In the genomic region with DNA sequence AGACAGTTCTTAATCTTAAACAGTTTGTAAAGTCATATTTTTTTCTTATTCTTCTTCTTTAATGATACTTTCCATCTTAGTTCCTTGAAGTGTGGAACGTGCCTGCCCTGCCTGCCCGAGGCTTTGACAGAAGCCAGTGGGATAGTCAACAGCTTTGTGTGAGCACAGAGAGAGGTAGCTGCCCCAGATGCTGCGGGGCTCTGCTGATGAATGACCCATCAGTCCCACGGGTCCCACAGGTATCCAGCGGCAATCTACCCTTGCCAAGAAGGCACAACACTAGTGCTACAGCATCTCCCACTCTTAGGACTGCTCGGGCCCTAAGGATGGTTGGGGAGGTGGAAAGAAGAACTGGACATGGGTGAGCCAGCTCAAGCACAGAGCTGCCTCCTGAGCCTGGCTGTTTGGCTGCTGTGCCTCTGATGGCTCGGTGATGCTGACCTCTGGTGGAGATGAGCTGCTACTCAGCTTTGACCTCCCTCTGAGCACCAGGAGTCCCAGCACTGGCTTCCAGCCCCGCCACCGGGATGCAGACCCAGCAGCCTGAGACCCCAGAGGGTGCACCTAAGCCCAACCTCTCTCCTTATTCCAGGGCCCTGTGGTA, we compare ENCODE assay signal across 9 cellular contexts. TPM values are rescaled to one million over a fixed set of nuclear protein-coding genes. Genes with fewer than 3 reads are reported as not detected.
DNase-seq lines count a peak whose midpoint lies in the region; ATAC-seq and TF ChIP-seq lines count a peak whose summit lies in the region.
"Had no signal": no experiment of that assay in that cellular context is flagged by ENCODE, and none has a peak within 500 bp of the region (broad histone marks: within the 10 kb centered on the region; RNA-seq: fewer than 3 reads in every experiment).

No MANE protein-coding gene starts in this region.

- H3K4me2 ChIP-seq in hepatocyte, result no peak overlapping the region

- H3K9me3 ChIP-seq in hepatocyte (ENCODE audit: low read depth) (no peaks in the 10 kb centered on the region), gastrocnemius medialis (no peaks in the 10 kb centered on the region)

- no peaks in the 10 kb centered on the region for H4K20me1 ChIP-seq in hepatocyte (ENCODE audit: insufficient read depth, poor library complexity, severe bottlenecking)

- no peaks in the 10 kb centered on the region for H3K27me3 ChIP-seq in hepatocyte
- H3K27me3 ChIP-seq in gastrocnemius medialis, result no peaks in the 10 kb centered on the region

- intact Hi-C loops in gastrocnemius medialis (cut with DNase I; ENCODE audit: low total_unique reads), result loop anchor here (2.0 kb wide), 2 partner anchors 118 to 132 kb away; no protein-coding TSS in a partner anchor

- DNase-seq in AG10803 (ENCODE audit: low read depth), result peak; percentile 69
- peak; percentile 73 for DNase-seq in NCI-H748 (lab: John Stamatoyannopoulos, UW; ENCODE audit: unreplicated experiment)
- DNase-seq in amniotic stem cell (lab: John Stamatoyannopoulos, UW), result peak; percentile 69
- DNase-seq in hepatocyte (ENCODE audit: low spot score), result peak; percentile 85
- DNase-seq in gastrocnemius medialis, result peak in 1 of 2 donors; percentile 37
- DNase-seq: naive B cell had no signal

- in situ Hi-C loops in gastrocnemius medialis (cut with MboI; ENCODE audit: low sequenced_read_pairs in 4 of 4), result loop anchor here in 2 of 4 donors (5.0 to 25.0 kb wide), 3 partner anchors 88 to 404 kb away; partner anchors contain the start of genes P2RX3 (in 1 of the 2) and SSRP1 (in 1 of the 2)

- H3K36me3 ChIP-seq in hepatocyte (replicated peaks; ENCODE audit: insufficient read depth, low read depth) (no peaks in the 10 kb centered on the region), gastrocnemius medialis (no peaks in the 10 kb centered on the region)

- no peaks in the 10 kb centered on the region for H3K9me2 ChIP-seq in hepatocyte (replicated peaks; ENCODE audit: insufficient read depth)

- H3K27ac ChIP-seq in hepatocyte (no peak overlapping the region), gastrocnemius medialis (peak overlapping the region in 3 of 4 donors; percentile 38 to 52 (median 41))

- ATAC-seq in GM18858 (IDR thresholded peaks at IDR 0.05; ENCODE audit: unreplicated experiment) (peak; percentile 57), HG03139 (IDR thresholded peaks at IDR 0.05; ENCODE audit: unreplicated experiment) (peak; percentile 50), gastrocnemius medialis (peak; percentile 40 to 59), HG03025 (IDR thresholded peaks at IDR 0.05; ENCODE audit: low FRiP score, unreplicated experiment) (no peak)

- TF ChIP-seq POLR2A in gastrocnemius medialis (IDR thresholded peaks at IDR 0.05), result no peak

- H2AFZ ChIP-seq in hepatocyte, result no peak overlapping the region

- H3K4me1 ChIP-seq in hepatocyte (ENCODE audit: insufficient read depth) (no peaks in the 10 kb centered on the region), gastrocnemius medialis (peaks cover 0 to 28% of the 10 kb centered on the region in 2 donors)

- H3K79me2 ChIP-seq in hepatocyte, result no peaks in the 10 kb centered on the region

- TF ChIP-seq CTCF in AG10803 (conservative IDR thresholded peaks at IDR 0.05; ENCODE audit: low read length) (peak; percentile 93), hepatocyte (IDR thresholded peaks at IDR 0.05; ENCODE audit: poor library complexity) (peak; percentile 71), gastrocnemius medialis (IDR thresholded peaks at IDR 0.05 in 4 of 5, conservative IDR thresholded peaks at IDR 0.05 in 1 of 5) (peak; percentile 26 to 53 (median 45))

- H3K4me3 ChIP-seq in AG10803 (ENCODE audit: low read length), result peak overlapping the region; percentile 15; the same call in 1 of the 2 replicates
- no peak overlapping the region for H3K4me3 ChIP-seq in hepatocyte
- no peak overlapping the region for H3K4me3 ChIP-seq in gastrocnemius medialis

- 25% methylated on average over 9 of the region's 9 CpGs for WGBS in hepatocyte (ENCODE audit: low lambda C conversion rate, missing lambda C conversion rate)

RNA-seq across cellular contexts. Expression of gene APLNR, which starts 11.8 kb away (rescaled TPM):
- total RNA-seq in hepatocyte, result 0.48 and 1.9 TPM in 2 replicates
- polyA plus RNA-seq in hepatocyte, result 3.3 and 3.9 TPM in 2 replicates
- total RNA-seq in gastrocnemius medialis, result 1 to 10 TPM in 1 of 4 donors, under 1 TPM in 3; 0.32 to 3.7 (median 0.64) TPM
